2 cellular contexts compared by ENCODE assay signal in genomic region chr1:201445300-201445699, GRCh38.
TF ChIP-seq lines count a peak whose summit lies in the region.

No MANE protein-coding gene starts in this region.

TF ChIP-seq in GM23338, 12 proteins besides CTCF, POLR2A, EP300 and RAD21 (continued from another document):
- TF ChIP-seq ZNF462 (CRISPR knock-in tag; IDR thresholded peaks at IDR 0.05) (no peak), EZH2 (IDR thresholded peaks at IDR 0.05; ENCODE audit: low read depth, unreplicated experiment) (no peak), STAT1 (IDR thresholded peaks at IDR 0.05; ENCODE audit: unreplicated experiment) (no peak), ZNF114 (CRISPR knock-in tag; IDR thresholded peaks at IDR 0.05) (no peak), JUNB (IDR thresholded peaks at IDR 0.05; ENCODE audit: unreplicated experiment) (no peak), EZH2phosphoT487 (IDR thresholded peaks at IDR 0.05; ENCODE audit: unreplicated experiment) (no peak), CREB1 (CRISPR knock-in tag; IDR thresholded peaks at IDR 0.05; ENCODE audit: low read depth) (no peak), ZNF331 (CRISPR knock-in tag; IDR thresholded peaks at IDR 0.05; ENCODE audit: low read depth) (no peak), POLR2AphosphoS5 (IDR thresholded peaks at IDR 0.05; ENCODE audit: low read depth) (no peak)
- TF ChIP-seq, protein P1, sequence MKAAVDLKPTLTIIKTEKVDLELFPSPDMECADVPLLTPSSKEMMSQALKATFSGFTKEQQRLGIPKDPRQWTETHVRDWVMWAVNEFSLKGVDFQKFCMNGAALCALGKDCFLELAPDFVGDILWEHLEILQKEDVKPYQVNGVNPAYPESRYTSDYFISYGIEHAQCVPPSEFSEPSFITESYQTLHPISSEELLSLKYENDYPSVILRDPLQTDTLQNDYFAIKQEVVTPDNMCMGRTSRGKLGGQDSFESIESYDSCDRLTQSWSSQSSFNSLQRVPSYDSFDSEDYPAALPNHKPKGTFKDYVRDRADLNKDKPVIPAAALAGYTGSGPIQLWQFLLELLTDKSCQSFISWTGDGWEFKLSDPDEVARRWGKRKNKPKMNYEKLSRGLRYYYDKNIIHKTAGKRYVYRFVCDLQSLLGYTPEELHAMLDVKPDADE (IDR thresholded peaks at IDR 0.05), result no peak
- TF ChIP-seq, protein P2, sequence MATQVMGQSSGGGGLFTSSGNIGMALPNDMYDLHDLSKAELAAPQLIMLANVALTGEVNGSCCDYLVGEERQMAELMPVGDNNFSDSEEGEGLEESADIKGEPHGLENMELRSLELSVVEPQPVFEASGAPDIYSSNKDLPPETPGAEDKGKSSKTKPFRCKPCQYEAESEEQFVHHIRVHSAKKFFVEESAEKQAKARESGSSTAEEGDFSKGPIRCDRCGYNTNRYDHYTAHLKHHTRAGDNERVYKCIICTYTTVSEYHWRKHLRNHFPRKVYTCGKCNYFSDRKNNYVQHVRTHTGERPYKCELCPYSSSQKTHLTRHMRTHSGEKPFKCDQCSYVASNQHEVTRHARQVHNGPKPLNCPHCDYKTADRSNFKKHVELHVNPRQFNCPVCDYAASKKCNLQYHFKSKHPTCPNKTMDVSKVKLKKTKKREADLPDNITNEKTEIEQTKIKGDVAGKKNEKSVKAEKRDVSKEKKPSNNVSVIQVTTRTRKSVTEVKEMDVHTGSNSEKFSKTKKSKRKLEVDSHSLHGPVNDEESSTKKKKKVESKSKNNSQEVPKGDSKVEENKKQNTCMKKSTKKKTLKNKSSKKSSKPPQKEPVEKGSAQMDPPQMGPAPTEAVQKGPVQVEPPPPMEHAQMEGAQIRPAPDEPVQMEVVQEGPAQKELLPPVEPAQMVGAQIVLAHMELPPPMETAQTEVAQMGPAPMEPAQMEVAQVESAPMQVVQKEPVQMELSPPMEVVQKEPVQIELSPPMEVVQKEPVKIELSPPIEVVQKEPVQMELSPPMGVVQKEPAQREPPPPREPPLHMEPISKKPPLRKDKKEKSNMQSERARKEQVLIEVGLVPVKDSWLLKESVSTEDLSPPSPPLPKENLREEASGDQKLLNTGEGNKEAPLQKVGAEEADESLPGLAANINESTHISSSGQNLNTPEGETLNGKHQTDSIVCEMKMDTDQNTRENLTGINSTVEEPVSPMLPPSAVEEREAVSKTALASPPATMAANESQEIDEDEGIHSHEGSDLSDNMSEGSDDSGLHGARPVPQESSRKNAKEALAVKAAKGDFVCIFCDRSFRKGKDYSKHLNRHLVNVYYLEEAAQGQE (IDR thresholded peaks at IDR 0.05; ENCODE audit: unreplicated experiment), result no peak

TF ChIP-seq in HEK293, 187 proteins besides CTCF, POLR2A, EP300 and RAD21:
- TF ChIP-seq INSM2 (tag by site-specific recombination; IDR thresholded peaks at IDR 0.05) (no peak), PBX3 (CRISPR knock-in tag; IDR thresholded peaks at IDR 0.05) (no peak), ZNF692 (tag by site-specific recombination; IDR thresholded peaks at IDR 0.05) (no peak), ZNF473 (tag by site-specific recombination; IDR thresholded peaks at IDR 0.05) (no peak), ZNF629 (tag by site-specific recombination; IDR thresholded peaks at IDR 0.05) (no peak), ZNF571 (tag by site-specific recombination; IDR thresholded peaks at IDR 0.05) (no peak), ZNF449 (tag by site-specific recombination; IDR thresholded peaks at IDR 0.05) (no peak), EGR2 (tag by site-specific recombination; IDR thresholded peaks at IDR 0.05; ENCODE audit: low read depth) (peak; percentile 95), ZNF621 (tag by site-specific recombination; IDR thresholded peaks at IDR 0.05) (no peak), ZNF768 (tag by site-specific recombination; IDR thresholded peaks at IDR 0.05) (no peak), ZFHX2 (tag by site-specific recombination; conservative IDR thresholded peaks at IDR 0.05) (peak; percentile 85), ZNF175 (tag by site-specific recombination; IDR thresholded peaks at IDR 0.05) (no peak)
